1 cellular context compared by ENCODE assay signal in genomic region chr20:44810391-44811149, GRCh38.
TF ChIP-seq lines count a peak whose summit lies in the region.

TSS of gene RIMS4 (minus strand) at chr20:44810546. CDS start at chr20:44810271, 275 bp downstream.

TF ChIP-seq in HEK293, 187 proteins besides CTCF, POLR2A, EP300 and RAD21 (continued from another document and continues in another):
- TF ChIP-seq, protein P1, sequence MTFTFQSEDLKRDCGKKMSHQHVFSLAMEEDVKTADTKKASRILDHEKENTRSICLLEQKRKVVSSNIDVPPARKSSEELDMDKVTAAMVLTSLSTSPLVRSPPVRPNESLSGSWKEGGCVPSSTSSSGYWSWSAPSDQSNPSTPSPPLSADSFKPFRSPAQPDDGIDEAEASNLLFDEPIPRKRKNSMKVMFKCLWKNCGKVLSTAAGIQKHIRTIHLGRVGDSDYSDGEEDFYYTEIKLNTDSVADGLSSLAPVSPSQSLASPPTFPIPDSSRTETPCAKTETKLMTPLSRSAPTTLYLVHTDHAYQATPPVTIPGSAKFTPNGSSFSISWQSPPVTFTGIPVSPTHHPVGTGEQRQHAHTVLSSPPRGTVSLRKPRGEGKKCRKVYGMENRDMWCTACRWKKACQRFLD (tag by site-specific recombination; IDR thresholded peaks at IDR 0.05) = no peak
- peak; percentile 72 for TF ChIP-seq ZNF335 (tag by site-specific recombination; conservative IDR thresholded peaks at IDR 0.05)
- TF ChIP-seq ZNF473 (tag by site-specific recombination; IDR thresholded peaks at IDR 0.05) = no peak
- no peak for TF ChIP-seq ZNF701 (tag by site-specific recombination; IDR thresholded peaks at IDR 0.05)
- no peak for TF ChIP-seq ZNF544 (tag by site-specific recombination; IDR thresholded peaks at IDR 0.05)
- TF ChIP-seq ZNF292 (tag by site-specific recombination; IDR thresholded peaks at IDR 0.05; ENCODE audit: borderline replicate concordance, low read depth) = no peak
- TF ChIP-seq HOXC10 (CRISPR knock-in tag; IDR thresholded peaks at IDR 0.05) = no peak
- TF ChIP-seq, protein P2, sequence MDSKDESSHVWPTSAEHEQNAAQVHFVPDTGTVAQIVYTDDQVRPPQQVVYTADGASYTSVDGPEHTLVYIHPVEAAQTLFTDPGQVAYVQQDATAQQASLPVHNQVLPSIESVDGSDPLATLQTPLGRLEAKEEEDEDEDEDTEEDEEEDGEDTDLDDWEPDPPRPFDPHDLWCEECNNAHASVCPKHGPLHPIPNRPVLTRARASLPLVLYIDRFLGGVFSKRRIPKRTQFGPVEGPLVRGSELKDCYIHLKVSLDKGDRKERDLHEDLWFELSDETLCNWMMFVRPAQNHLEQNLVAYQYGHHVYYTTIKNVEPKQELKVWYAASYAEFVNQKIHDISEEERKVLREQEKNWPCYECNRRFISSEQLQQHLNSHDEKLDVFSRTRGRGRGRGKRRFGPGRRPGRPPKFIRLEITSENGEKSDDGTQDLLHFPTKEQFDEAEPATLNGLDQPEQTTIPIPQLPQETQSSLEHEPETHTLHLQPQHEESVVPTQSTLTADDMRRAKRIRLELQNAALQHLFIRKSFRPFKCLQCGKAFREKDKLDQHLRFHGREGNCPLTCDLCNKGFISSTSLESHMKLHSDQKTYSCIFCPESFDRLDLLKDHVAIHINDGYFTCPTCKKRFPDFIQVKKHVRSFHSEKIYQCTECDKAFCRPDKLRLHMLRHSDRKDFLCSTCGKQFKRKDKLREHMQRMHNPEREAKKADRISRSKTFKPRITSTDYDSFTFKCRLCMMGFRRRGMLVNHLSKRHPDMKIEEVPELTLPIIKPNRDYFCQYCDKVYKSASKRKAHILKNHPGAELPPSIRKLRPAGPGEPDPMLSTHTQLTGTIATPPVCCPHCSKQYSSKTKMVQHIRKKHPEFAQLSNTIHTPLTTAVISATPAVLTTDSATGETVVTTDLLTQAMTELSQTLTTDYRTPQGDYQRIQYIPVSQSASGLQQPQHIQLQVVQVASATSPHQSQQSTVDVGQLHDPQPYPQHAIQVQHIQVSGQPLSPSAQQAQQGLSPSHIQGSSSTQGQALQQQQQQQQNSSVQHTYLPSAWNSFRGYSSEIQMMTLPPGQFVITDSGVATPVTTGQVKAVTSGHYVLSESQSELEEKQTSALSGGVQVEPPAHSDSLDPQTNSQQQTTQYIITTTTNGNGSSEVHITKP (tag by site-specific recombination; IDR thresholded peaks at IDR 0.05) = no peak
- no peak for TF ChIP-seq ZNF513 (tag by site-specific recombination; IDR thresholded peaks at IDR 0.05)
- no peak for TF ChIP-seq ZNF398 (tag by site-specific recombination; IDR thresholded peaks at IDR 0.05)
- no peak for TF ChIP-seq ZNF548 (tag by site-specific recombination; IDR thresholded peaks at IDR 0.05)
- no peak for TF ChIP-seq IKZF3 (tag by site-specific recombination; IDR thresholded peaks at IDR 0.05)
- no peak for TF ChIP-seq ZNF560 (tag by site-specific recombination; IDR thresholded peaks at IDR 0.05; ENCODE audit: borderline replicate concordance)
- no peak; the same call in 1 of the 2 replicates for TF ChIP-seq GLIS1 (tag by site-specific recombination; IDR thresholded peaks at IDR 0.05)
- TF ChIP-seq HIC1 (tag by site-specific recombination; IDR thresholded peaks at IDR 0.05) = no peak
- peak; percentile 71 for TF ChIP-seq GLIS2 (tag by site-specific recombination; IDR thresholded peaks at IDR 0.05)
- TF ChIP-seq ZNF341 (tag by site-specific recombination; IDR thresholded peaks at IDR 0.05; ENCODE audit: low read depth) = peak; percentile 73
- no peak for TF ChIP-seq SCRT1 (tag by site-specific recombination; IDR thresholded peaks at IDR 0.05; ENCODE audit: borderline replicate concordance)
- TF ChIP-seq, protein P3, sequence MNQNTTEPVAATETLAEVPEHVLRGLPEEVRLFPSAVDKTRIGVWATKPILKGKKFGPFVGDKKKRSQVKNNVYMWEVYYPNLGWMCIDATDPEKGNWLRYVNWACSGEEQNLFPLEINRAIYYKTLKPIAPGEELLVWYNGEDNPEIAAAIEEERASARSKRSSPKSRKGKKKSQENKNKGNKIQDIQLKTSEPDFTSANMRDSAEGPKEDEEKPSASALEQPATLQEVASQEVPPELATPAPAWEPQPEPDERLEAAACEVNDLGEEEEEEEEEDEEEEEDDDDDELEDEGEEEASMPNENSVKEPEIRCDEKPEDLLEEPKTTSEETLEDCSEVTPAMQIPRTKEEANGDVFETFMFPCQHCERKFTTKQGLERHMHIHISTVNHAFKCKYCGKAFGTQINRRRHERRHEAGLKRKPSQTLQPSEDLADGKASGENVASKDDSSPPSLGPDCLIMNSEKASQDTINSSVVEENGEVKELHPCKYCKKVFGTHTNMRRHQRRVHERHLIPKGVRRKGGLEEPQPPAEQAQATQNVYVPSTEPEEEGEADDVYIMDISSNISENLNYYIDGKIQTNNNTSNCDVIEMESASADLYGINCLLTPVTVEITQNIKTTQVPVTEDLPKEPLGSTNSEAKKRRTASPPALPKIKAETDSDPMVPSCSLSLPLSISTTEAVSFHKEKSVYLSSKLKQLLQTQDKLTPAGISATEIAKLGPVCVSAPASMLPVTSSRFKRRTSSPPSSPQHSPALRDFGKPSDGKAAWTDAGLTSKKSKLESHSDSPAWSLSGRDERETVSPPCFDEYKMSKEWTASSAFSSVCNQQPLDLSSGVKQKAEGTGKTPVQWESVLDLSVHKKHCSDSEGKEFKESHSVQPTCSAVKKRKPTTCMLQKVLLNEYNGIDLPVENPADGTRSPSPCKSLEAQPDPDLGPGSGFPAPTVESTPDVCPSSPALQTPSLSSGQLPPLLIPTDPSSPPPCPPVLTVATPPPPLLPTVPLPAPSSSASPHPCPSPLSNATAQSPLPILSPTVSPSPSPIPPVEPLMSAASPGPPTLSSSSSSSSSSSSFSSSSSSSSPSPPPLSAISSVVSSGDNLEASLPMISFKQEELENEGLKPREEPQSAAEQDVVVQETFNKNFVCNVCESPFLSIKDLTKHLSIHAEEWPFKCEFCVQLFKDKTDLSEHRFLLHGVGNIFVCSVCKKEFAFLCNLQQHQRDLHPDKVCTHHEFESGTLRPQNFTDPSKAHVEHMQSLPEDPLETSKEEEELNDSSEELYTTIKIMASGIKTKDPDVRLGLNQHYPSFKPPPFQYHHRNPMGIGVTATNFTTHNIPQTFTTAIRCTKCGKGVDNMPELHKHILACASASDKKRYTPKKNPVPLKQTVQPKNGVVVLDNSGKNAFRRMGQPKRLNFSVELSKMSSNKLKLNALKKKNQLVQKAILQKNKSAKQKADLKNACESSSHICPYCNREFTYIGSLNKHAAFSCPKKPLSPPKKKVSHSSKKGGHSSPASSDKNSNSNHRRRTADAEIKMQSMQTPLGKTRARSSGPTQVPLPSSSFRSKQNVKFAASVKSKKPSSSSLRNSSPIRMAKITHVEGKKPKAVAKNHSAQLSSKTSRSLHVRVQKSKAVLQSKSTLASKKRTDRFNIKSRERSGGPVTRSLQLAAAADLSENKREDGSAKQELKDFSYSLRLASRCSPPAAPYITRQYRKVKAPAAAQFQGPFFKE (tag by site-specific recombination; IDR thresholded peaks at IDR 0.05; ENCODE audit: borderline replicate concordance) = no peak
- TF ChIP-seq ZNF664 (tag by site-specific recombination; IDR thresholded peaks at IDR 0.05) = no peak
- no peak for TF ChIP-seq MZF1 (tag by site-specific recombination; IDR thresholded peaks at IDR 0.05; ENCODE audit: borderline replicate concordance)
- no peak for TF ChIP-seq ZNF837 (tag by site-specific recombination; IDR thresholded peaks at IDR 0.05)
- no peak for TF ChIP-seq ZNF16 (tag by site-specific recombination; IDR thresholded peaks at IDR 0.05; ENCODE audit: low read depth)
- TF ChIP-seq SP7 (tag by site-specific recombination; IDR thresholded peaks at IDR 0.05) = 0 out of 2 replicates have a peak, but pooled peaks have one; percentile 38
- TF ChIP-seq ZNF629 (tag by site-specific recombination; IDR thresholded peaks at IDR 0.05) = no peak
- no peak for TF ChIP-seq ZNF175 (tag by site-specific recombination; IDR thresholded peaks at IDR 0.05)
- TF ChIP-seq EGR2 (tag by site-specific recombination; IDR thresholded peaks at IDR 0.05; ENCODE audit: low read depth) = peak; percentile 95
- no peak for TF ChIP-seq ZNF239 (tag by site-specific recombination; IDR thresholded peaks at IDR 0.05)
- no peak for TF ChIP-seq ZNF558 (tag by site-specific recombination; IDR thresholded peaks at IDR 0.05)
- TF ChIP-seq ZNF623 (tag by site-specific recombination; IDR thresholded peaks at IDR 0.05) = no peak
- TF ChIP-seq, protein P4, sequence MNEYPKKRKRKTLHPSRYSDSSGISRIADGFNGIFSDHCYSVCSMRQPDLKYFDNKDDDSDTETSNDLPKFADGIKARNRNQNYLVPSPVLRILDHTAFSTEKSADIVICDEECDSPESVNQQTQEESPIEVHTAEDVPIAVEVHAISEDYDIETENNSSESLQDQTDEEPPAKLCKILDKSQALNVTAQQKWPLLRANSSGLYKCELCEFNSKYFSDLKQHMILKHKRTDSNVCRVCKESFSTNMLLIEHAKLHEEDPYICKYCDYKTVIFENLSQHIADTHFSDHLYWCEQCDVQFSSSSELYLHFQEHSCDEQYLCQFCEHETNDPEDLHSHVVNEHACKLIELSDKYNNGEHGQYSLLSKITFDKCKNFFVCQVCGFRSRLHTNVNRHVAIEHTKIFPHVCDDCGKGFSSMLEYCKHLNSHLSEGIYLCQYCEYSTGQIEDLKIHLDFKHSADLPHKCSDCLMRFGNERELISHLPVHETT (tag by site-specific recombination; IDR thresholded peaks at IDR 0.05) = no peak
- TF ChIP-seq ZBTB49 (tag by site-specific recombination; IDR thresholded peaks at IDR 0.05; ENCODE audit: low read depth) = no peak
- TF ChIP-seq ZNF521 (tag by site-specific recombination; IDR thresholded peaks at IDR 0.05) = no peak
- TF ChIP-seq ZSCAN4 (tag by site-specific recombination; IDR thresholded peaks at IDR 0.05) = no peak
- TF ChIP-seq YY1 (tag by site-specific recombination; IDR thresholded peaks at IDR 0.05) = no peak
- peak; percentile 50 for TF ChIP-seq KLF1 (tag by site-specific recombination; IDR thresholded peaks at IDR 0.05)
